Comparison of ENCODE assay signal across 1 cellular context in genomic region chr7:25656071-25656470, GRCh38.
TF ChIP-seq lines count a peak whose summit lies in the region.

No MANE protein-coding gene starts in this region.

TF ChIP-seq in H1, 55 proteins besides CTCF, POLR2A, EP300 and RAD21:
- TF ChIP-seq FOSL1 (IDR thresholded peaks at IDR 0.05; ENCODE audit: insufficient read depth, low read depth, low read length) (no peak), TCF12 (IDR thresholded peaks at IDR 0.05; ENCODE audit: low read depth, low read length) (no peak), NANOG (IDR thresholded peaks at IDR 0.05; ENCODE audit: insufficient read depth, low read depth, low read length, poor library complexity, severe bottlenecking) (no peak), GABPA (IDR thresholded peaks at IDR 0.05; ENCODE audit: borderline replicate concordance, insufficient read depth, low read length) (no peak), SRF (IDR thresholded peaks at IDR 0.05; ENCODE audit: low read depth, low read length) (no peak), JUND (IDR thresholded peaks at IDR 0.05; ENCODE audit: low read length) (no peak), RFX5 (IDR thresholded peaks at IDR 0.05; ENCODE audit: borderline replicate concordance, low read depth, low read length) (no peak), CREB1 (IDR thresholded peaks at IDR 0.05) (no peak), BCL11A (IDR thresholded peaks at IDR 0.05; ENCODE audit: low read depth in 2 of 2, low read length in 2 of 2) (no peak), SIX5 (IDR thresholded peaks at IDR 0.05; ENCODE audit: low read depth, low read length) (no peak), CHD1 (IDR thresholded peaks at IDR 0.05; ENCODE audit: low read depth, low read length) (no peak)
